In the genomic region with DNA sequence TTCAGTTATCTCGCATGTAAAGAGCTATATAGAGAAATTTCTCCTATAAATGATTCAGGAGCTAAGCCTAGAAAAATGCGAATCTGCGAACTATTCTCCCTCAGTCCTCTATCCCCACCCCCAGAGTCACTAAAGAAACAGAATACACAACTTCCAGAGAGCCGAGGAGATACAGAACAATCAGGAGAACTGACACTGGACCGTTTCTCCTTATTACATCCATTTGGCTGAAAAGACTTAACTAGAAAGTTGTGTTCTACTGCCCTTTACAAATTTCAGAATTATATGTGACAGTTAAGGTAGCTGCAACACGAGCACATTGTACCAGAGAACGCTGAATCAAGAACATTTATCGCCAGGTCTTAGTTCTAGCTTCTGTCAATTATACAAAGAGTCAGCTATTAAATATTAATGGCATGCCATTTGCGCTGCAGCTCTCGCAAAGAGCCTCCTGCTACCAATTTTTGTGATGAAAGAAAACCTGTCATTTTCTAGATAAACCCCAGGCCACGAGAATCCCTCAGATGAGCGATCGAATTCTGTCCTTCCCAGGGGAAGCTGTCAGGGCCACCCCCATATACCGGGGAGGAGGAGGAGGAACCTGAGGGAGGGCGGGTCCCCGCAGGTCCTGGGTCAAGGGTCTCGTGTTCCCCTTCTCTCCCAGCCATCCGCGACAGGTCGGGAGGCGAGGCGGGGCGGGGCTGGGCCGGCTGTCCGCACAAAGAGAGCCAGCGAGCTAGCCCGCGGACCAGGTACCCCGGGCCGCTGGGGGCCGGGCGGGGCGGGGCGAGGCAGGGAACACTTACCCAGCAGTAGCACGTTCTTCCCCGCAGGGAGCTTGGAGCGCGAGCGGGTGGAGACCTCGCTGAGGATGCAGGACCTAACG, we compare ENCODE assay signal across 1 cellular context.
A peak's percentile ranks its signal among the peaks of the same experiment; 100 is the strongest.
TF ChIP-seq lines count a peak whose summit lies in the region.

No MANE protein-coding gene starts in this region.

TF ChIP-seq in HepG2, 621 proteins besides CTCF, POLR2A, EP300 and RAD21 (continued from another document and continues in another):
- TF ChIP-seq FOXP4 (CRISPR knock-in tag; IDR thresholded peaks at IDR 0.05) = no peak
- TF ChIP-seq ZNF253 (CRISPR knock-in tag; IDR thresholded peaks at IDR 0.05; ENCODE audit: borderline replicate concordance) = no peak
- no peak for TF ChIP-seq ELF4 (CRISPR knock-in tag; IDR thresholded peaks at IDR 0.05; ENCODE audit: borderline replicate concordance)
- TF ChIP-seq DMTF1 (CRISPR knock-in tag; IDR thresholded peaks at IDR 0.05) = no peak
- TF ChIP-seq ZNF501 (CRISPR knock-in tag; IDR thresholded peaks at IDR 0.05) = no peak
- TF ChIP-seq RFX1 (IDR thresholded peaks at IDR 0.05) = no peak
- TF ChIP-seq ARNTL (CRISPR knock-in tag; IDR thresholded peaks at IDR 0.05) = 0 out of 2 replicates have a peak, but pooled peaks have one; percentile 15
- TF ChIP-seq ZNF713 (CRISPR knock-in tag; IDR thresholded peaks at IDR 0.05) = no peak
- 0 out of 2 replicates have a peak, but pooled peaks have one; percentile 22 for TF ChIP-seq HDAC2 (CRISPR knock-in tag; IDR thresholded peaks at IDR 0.05)
- TF ChIP-seq, protein P1, sequence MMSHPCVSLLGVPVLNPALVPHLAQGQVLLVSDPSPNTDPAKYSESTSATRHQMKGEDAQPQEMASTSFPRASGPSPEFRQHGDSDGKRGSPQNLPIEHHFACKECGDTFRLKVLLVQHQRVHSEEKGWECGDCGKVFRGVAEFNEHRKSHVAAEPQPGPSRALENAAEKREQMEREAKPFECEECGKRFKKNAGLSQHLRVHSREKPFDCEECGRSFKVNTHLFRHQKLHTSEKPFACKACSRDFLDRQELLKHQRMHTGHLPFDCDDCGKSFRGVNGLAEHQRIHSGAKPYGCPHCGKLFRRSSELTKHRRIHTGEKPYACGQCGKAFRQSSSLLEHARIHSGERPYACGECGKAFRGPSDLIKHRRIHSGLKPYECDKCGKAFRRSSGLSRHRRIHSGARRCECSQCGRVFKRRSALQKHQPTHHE (CRISPR knock-in tag; IDR thresholded peaks at IDR 0.05; ENCODE audit: borderline replicate concordance) = no peak
- TF ChIP-seq, protein P2, sequence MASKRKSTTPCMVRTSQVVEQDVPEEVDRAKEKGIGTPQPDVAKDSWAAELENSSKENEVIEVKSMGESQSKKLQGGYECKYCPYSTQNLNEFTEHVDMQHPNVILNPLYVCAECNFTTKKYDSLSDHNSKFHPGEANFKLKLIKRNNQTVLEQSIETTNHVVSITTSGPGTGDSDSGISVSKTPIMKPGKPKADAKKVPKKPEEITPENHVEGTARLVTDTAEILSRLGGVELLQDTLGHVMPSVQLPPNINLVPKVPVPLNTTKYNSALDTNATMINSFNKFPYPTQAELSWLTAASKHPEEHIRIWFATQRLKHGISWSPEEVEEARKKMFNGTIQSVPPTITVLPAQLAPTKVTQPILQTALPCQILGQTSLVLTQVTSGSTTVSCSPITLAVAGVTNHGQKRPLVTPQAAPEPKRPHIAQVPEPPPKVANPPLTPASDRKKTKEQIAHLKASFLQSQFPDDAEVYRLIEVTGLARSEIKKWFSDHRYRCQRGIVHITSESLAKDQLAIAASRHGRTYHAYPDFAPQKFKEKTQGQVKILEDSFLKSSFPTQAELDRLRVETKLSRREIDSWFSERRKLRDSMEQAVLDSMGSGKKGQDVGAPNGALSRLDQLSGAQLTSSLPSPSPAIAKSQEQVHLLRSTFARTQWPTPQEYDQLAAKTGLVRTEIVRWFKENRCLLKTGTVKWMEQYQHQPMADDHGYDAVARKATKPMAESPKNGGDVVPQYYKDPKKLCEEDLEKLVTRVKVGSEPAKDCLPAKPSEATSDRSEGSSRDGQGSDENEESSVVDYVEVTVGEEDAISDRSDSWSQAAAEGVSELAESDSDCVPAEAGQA (IDR thresholded peaks at IDR 0.05; ENCODE audit: low read depth) = no peak
- TF ChIP-seq, protein P2 (CRISPR knock-in tag; IDR thresholded peaks at IDR 0.05; ENCODE audit: borderline replicate concordance) = peak; percentile 90; the same call in 1 of the 2 replicates
- no peak for TF ChIP-seq ZNF614 (CRISPR knock-in tag; IDR thresholded peaks at IDR 0.05; ENCODE audit: borderline replicate concordance)
- TF ChIP-seq, protein P3, sequence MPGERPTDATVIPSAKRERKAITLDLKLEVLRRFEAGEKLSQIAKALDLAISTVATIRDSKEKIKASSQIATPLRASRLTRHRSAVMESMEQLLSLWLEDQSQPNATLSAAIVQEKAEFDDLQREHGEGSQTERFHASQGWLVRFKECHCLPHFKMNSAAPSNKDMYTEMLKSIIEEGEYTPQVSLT (CRISPR knock-in tag; IDR thresholded peaks at IDR 0.05; ENCODE audit: borderline replicate concordance, low read depth) = no peak
- no peak for TF ChIP-seq ARNT (IDR thresholded peaks at IDR 0.05)
- peak; percentile 63 for TF ChIP-seq NR2C2 (CRISPR knock-in tag; IDR thresholded peaks at IDR 0.05; ENCODE audit: borderline replicate concordance)
- no peak for TF ChIP-seq NFRKB (IDR thresholded peaks at IDR 0.05)
- no peak; the same call in 1 of the 2 replicates for TF ChIP-seq SALL2 (CRISPR knock-in tag; IDR thresholded peaks at IDR 0.05)
- TF ChIP-seq, protein P4, sequence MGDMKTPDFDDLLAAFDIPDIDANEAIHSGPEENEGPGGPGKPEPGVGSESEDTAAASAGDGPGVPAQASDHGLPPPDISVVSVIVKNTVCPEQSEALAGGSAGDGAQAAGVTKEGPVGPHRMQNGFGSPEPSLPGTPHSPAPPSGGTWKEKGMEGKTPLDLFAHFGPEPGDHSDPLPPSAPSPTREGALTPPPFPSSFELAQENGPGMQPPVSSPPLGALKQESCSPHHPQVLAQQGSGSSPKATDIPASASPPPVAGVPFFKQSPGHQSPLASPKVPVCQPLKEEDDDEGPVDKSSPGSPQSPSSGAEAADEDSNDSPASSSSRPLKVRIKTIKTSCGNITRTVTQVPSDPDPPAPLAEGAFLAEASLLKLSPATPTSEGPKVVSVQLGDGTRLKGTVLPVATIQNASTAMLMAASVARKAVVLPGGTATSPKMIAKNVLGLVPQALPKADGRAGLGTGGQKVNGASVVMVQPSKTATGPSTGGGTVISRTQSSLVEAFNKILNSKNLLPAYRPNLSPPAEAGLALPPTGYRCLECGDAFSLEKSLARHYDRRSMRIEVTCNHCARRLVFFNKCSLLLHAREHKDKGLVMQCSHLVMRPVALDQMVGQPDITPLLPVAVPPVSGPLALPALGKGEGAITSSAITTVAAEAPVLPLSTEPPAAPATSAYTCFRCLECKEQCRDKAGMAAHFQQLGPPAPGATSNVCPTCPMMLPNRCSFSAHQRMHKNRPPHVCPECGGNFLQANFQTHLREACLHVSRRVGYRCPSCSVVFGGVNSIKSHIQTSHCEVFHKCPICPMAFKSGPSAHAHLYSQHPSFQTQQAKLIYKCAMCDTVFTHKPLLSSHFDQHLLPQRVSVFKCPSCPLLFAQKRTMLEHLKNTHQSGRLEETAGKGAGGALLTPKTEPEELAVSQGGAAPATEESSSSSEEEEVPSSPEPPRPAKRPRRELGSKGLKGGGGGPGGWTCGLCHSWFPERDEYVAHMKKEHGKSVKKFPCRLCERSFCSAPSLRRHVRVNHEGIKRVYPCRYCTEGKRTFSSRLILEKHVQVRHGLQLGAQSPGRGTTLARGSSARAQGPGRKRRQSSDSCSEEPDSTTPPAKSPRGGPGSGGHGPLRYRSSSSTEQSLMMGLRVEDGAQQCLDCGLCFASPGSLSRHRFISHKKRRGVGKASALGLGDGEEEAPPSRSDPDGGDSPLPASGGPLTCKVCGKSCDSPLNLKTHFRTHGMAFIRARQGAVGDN (CRISPR knock-in tag; IDR thresholded peaks at IDR 0.05) = no peak; the same call in 1 of the 2 replicates
- no peak for TF ChIP-seq ZIK1 (CRISPR knock-in tag; IDR thresholded peaks at IDR 0.05; ENCODE audit: borderline replicate concordance, low read depth)
- TF ChIP-seq AHR (CRISPR knock-in tag; IDR thresholded peaks at IDR 0.05) = no peak; the same call in 1 of the 2 replicates
- no peak for TF ChIP-seq ZSCAN30 (CRISPR knock-in tag; IDR thresholded peaks at IDR 0.05)
- TF ChIP-seq SRSF1 (optimal IDR thresholded peaks at IDR 0.05; ENCODE audit: low read depth, low read length) = no peak
- TF ChIP-seq ZNF282 (IDR thresholded peaks at IDR 0.05; ENCODE audit: partially characterized antibody) = no peak
- 0 out of 2 replicates have a peak, but pooled peaks have one; percentile 4 for TF ChIP-seq ZNF460 (CRISPR knock-in tag; IDR thresholded peaks at IDR 0.05; ENCODE audit: borderline replicate concordance)
- TF ChIP-seq, protein P5, sequence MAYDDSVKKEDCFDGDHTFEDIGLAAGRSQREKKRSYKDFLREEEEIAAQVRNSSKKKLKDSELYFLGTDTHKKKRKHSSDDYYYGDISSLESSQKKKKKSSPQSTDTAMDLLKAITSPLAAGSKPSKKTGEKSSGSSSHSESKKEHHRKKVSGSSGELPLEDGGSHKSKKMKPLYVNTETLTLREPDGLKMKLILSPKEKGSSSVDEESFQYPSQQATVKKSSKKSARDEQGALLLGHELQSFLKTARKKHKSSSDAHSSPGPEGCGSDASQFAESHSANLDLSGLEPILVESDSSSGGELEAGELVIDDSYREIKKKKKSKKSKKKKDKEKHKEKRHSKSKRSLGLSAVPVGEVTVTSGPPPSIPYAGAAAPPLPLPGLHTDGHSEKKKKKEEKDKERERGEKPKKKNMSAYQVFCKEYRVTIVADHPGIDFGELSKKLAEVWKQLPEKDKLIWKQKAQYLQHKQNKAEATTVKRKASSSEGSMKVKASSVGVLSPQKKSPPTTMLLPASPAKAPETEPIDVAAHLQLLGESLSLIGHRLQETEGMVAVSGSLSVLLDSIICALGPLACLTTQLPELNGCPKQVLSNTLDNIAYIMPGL (CRISPR knock-in tag; IDR thresholded peaks at IDR 0.05; ENCODE audit: borderline replicate concordance in 1 of 2, low read depth in 1 of 2) = no peak
- TF ChIP-seq, protein P6, sequence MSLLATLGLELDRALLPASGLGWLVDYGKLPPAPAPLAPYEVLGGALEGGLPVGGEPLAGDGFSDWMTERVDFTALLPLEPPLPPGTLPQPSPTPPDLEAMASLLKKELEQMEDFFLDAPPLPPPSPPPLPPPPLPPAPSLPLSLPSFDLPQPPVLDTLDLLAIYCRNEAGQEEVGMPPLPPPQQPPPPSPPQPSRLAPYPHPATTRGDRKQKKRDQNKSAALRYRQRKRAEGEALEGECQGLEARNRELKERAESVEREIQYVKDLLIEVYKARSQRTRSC (CRISPR knock-in tag; IDR thresholded peaks at IDR 0.05; ENCODE audit: low read depth) = no peak
- no peak for TF ChIP-seq KLF15 (CRISPR knock-in tag; IDR thresholded peaks at IDR 0.05; ENCODE audit: borderline replicate concordance)
- no peak for TF ChIP-seq SPEN (CRISPR knock-in tag; IDR thresholded peaks at IDR 0.05; ENCODE audit: low read depth)
- TF ChIP-seq, protein P7, sequence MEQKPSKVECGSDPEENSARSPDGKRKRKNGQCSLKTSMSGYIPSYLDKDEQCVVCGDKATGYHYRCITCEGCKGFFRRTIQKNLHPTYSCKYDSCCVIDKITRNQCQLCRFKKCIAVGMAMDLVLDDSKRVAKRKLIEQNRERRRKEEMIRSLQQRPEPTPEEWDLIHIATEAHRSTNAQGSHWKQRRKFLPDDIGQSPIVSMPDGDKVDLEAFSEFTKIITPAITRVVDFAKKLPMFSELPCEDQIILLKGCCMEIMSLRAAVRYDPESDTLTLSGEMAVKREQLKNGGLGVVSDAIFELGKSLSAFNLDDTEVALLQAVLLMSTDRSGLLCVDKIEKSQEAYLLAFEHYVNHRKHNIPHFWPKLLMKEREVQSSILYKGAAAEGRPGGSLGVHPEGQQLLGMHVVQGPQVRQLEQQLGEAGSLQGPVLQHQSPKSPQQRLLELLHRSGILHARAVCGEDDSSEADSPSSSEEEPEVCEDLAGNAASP (CRISPR knock-in tag; IDR thresholded peaks at IDR 0.05; ENCODE audit: borderline replicate concordance) = no peak
- TF ChIP-seq NRL (CRISPR knock-in tag; IDR thresholded peaks at IDR 0.05; ENCODE audit: borderline replicate concordance) = no peak
- no peak for TF ChIP-seq RXRB (CRISPR knock-in tag; IDR thresholded peaks at IDR 0.05; ENCODE audit: borderline replicate concordance)
- no peak for TF ChIP-seq ZNF7 (CRISPR knock-in tag; IDR thresholded peaks at IDR 0.05)
- no peak for TF ChIP-seq GTF3A (CRISPR knock-in tag; conservative IDR thresholded peaks at IDR 0.05)
- no peak for TF ChIP-seq EZH2 (conservative IDR thresholded peaks at IDR 0.05; ENCODE audit: low read depth, low read length)
